In the genomic region with DNA sequence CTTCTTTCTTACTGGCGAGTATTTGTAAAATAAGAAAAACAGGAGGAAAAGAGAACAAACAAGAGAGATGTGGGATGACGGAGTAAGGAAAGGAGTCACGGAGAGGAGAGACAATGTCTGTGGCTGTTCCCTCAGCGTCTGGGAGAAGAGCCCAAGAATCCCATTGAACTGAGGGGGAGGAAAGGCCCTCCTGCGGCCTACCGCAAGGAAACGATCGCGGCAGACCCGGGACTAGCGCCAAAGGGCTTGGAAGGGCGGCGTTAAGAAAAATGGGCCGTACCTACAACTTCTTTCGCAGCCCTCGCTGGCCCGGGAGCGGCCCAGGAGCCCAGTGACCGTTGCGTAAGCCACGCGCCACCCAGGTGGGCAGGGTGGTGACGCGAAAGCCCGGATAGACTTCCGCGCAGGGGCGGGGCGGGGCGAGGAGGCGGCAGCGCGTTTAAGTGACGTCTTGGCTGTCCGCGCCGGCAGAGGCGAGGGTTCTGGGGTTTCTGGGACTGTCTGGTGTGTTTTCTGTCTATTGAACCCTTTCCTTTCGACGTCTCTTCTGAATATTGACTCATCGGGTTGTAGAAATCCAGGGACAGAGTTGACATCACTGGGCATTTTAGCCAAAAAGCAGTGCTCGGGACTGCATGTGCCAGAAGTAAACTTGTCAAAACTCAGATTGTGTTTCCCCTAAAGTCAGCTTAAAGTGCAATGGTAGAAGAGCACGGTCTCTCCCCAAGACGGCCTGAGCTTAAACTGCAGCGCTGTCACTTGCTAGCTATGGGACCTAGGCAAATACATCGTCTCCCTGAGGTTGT, we compare ENCODE assay signal across 1 cellular context.
A peak's percentile ranks its signal among the peaks of the same experiment; 100 is the strongest.
TF ChIP-seq lines count a peak whose summit lies in the region.

A gene with protein sequence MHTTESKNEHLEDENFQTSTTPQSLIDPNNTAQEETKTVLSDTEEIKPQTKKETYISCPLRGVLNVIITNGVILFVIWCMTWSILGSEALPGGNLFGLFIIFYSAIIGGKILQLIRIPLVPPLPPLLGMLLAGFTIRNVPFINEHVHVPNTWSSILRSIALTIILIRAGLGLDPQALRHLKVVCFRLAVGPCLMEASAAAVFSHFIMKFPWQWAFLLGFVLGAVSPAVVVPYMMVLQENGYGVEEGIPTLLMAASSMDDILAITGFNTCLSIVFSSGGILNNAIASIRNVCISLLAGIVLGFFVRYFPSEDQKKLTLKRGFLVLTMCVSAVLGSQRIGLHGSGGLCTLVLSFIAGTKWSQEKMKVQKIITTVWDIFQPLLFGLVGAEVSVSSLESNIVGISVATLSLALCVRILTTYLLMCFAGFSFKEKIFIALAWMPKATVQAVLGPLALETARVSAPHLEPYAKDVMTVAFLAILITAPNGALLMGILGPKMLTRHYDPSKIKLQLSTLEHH (minus strand): TSS at position 387 of the 806 bp plus-strand sequence. CDS start 27,994 bp downstream, outside the sequence.

TF ChIP-seq in HEK293, 187 proteins besides CTCF, POLR2A, EP300 and RAD21 (continued from another document and continues in another):
- TF ChIP-seq ZEB2 (tag by site-specific recombination; IDR thresholded peaks at IDR 0.05) (peak; percentile 91), SP2 (tag by site-specific recombination; IDR thresholded peaks at IDR 0.05) (peak; percentile 83), ZNF24 (tag by site-specific recombination; IDR thresholded peaks at IDR 0.05) (peak; percentile 35; the same call in 1 of the 2 replicates), WT1 (tag by site-specific recombination; IDR thresholded peaks at IDR 0.05) (no peak), ZNF423 (tag by site-specific recombination; IDR thresholded peaks at IDR 0.05) (no peak; the same call in 1 of the 2 replicates), ZNF529 (tag by site-specific recombination; IDR thresholded peaks at IDR 0.05; ENCODE audit: insufficient replicate concordance) (no peak), SCRT2 (tag by site-specific recombination; IDR thresholded peaks at IDR 0.05) (no peak), ZBTB17 (tag by site-specific recombination; IDR thresholded peaks at IDR 0.05) (peak; percentile 61), ZNF555 (tag by site-specific recombination; conservative IDR thresholded peaks at IDR 0.05) (no peak), ZNF561 (tag by site-specific recombination; IDR thresholded peaks at IDR 0.05; ENCODE audit: borderline replicate concordance) (peak; percentile 50; the same call in 1 of the 2 replicates), EGR2 (tag by site-specific recombination; IDR thresholded peaks at IDR 0.05; ENCODE audit: low read depth) (no peak), FEZF1 (tag by site-specific recombination; IDR thresholded peaks at IDR 0.05) (no peak), ZNF707 (tag by site-specific recombination; IDR thresholded peaks at IDR 0.05) (no peak), ZBTB20 (tag by site-specific recombination; IDR thresholded peaks at IDR 0.05) (peak; percentile 97), GLIS2 (tag by site-specific recombination; IDR thresholded peaks at IDR 0.05) (peak; percentile 58; the same call in 1 of the 2 replicates), ZXDB (tag by site-specific recombination; IDR thresholded peaks at IDR 0.05) (peak; percentile 96), ZNF266 (tag by site-specific recombination; IDR thresholded peaks at IDR 0.05; ENCODE audit: low read depth) (no peak), ZNF677 (tag by site-specific recombination; IDR thresholded peaks at IDR 0.05) (no peak), KLF8 (tag by site-specific recombination; IDR thresholded peaks at IDR 0.05) (peak; percentile 90), ZBTB8A (tag by site-specific recombination; IDR thresholded peaks at IDR 0.05) (peak; percentile 97), ZBTB48 (tag by site-specific recombination; IDR thresholded peaks at IDR 0.05) (0 out of 2 replicates have a peak, but pooled peaks have one; percentile 35), ZNF600 (tag by site-specific recombination; IDR thresholded peaks at IDR 0.05) (no peak), ZNF335 (tag by site-specific recombination; conservative IDR thresholded peaks at IDR 0.05) (peak; percentile 39), ZNF223 (tag by site-specific recombination; IDR thresholded peaks at IDR 0.05) (no peak), ZNF366 (tag by site-specific recombination; conservative IDR thresholded peaks at IDR 0.05) (peak; percentile 50), ZNF76 (tag by site-specific recombination; IDR thresholded peaks at IDR 0.05; ENCODE audit: borderline replicate concordance, low read depth) (peak; percentile 47; the same call in 1 of the 2 replicates), ZNF23 (tag by site-specific recombination; IDR thresholded peaks at IDR 0.05; ENCODE audit: borderline replicate concordance) (no peak), ZNF830 (tag by site-specific recombination; IDR thresholded peaks at IDR 0.05; ENCODE audit: low read depth) (no peak), ZNF610 (tag by site-specific recombination; IDR thresholded peaks at IDR 0.05; ENCODE audit: borderline replicate concordance) (peak; percentile 75; the same call in 1 of the 2 replicates)
- TF ChIP-seq, protein P1, sequence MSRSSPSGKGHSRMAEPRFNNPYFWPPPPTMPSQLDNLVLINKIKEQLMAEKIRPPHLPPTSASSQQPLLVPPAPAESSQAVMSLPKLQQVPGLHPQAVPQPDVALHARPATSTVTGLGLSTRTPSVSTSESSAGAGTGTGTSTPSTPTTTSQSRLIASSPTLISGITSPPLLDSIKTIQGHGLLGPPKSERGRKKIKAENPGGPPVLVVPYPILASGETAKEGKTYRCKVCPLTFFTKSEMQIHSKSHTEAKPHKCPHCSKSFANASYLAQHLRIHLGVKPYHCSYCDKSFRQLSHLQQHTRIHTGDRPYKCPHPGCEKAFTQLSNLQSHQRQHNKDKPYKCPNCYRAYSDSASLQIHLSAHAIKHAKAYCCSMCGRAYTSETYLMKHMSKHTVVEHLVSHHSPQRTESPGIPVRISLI (tag by site-specific recombination; IDR thresholded peaks at IDR 0.05): no peak
- TF ChIP-seq, protein P2, sequence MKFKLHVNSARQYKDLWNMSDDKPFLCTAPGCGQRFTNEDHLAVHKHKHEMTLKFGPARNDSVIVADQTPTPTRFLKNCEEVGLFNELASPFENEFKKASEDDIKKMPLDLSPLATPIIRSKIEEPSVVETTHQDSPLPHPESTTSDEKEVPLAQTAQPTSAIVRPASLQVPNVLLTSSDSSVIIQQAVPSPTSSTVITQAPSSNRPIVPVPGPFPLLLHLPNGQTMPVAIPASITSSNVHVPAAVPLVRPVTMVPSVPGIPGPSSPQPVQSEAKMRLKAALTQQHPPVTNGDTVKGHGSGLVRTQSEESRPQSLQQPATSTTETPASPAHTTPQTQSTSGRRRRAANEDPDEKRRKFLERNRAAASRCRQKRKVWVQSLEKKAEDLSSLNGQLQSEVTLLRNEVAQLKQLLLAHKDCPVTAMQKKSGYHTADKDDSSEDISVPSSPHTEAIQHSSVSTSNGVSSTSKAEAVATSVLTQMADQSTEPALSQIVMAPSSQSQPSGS (tag by site-specific recombination; IDR thresholded peaks at IDR 0.05; ENCODE audit: low read depth): peak; percentile 59; the same call in 1 of the 2 replicates
- TF ChIP-seq, protein P3, sequence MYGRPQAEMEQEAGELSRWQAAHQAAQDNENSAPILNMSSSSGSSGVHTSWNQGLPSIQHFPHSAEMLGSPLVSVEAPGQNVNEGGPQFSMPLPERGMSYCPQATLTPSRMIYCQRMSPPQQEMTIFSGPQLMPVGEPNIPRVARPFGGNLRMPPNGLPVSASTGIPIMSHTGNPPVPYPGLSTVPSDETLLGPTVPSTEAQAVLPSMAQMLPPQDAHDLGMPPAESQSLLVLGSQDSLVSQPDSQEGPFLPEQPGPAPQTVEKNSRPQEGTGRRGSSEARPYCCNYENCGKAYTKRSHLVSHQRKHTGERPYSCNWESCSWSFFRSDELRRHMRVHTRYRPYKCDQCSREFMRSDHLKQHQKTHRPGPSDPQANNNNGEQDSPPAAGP (tag by site-specific recombination; IDR thresholded peaks at IDR 0.05): 0 out of 2 replicates have a peak, but pooled peaks have one; percentile 31
- TF ChIP-seq, protein P4, sequence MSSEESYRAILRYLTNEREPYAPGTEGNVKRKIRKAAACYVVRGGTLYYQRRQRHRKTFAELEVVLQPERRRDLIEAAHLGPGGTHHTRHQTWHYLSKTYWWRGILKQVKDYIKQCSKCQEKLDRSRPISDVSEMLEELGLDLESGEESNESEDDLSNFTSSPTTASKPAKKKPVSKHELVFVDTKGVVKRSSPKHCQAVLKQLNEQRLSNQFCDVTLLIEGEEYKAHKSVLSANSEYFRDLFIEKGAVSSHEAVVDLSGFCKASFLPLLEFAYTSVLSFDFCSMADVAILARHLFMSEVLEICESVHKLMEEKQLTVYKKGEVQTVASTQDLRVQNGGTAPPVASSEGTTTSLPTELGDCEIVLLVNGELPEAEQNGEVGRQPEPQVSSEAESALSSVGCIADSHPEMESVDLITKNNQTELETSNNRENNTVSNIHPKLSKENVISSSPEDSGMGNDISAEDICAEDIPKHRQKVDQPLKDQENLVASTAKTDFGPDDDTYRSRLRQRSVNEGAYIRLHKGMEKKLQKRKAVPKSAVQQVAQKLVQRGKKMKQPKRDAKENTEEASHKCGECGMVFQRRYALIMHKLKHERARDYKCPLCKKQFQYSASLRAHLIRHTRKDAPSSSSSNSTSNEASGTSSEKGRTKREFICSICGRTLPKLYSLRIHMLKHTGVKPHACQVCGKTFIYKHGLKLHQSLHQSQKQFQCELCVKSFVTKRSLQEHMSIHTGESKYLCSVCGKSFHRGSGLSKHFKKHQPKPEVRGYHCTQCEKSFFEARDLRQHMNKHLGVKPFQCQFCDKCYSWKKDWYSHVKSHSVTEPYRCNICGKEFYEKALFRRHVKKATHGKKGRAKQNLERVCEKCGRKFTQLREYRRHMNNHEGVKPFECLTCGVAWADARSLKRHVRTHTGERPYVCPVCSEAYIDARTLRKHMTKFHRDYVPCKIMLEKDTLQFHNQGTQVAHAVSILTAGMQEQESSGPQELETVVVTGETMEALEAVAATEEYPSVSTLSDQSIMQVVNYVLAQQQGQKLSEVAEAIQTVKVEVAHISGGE (tag by site-specific recombination; conservative IDR thresholded peaks at IDR 0.05; ENCODE audit: low read depth): 0 out of 2 replicates have a peak, but pooled peaks have one; percentile 17
- TF ChIP-seq, protein P5, sequence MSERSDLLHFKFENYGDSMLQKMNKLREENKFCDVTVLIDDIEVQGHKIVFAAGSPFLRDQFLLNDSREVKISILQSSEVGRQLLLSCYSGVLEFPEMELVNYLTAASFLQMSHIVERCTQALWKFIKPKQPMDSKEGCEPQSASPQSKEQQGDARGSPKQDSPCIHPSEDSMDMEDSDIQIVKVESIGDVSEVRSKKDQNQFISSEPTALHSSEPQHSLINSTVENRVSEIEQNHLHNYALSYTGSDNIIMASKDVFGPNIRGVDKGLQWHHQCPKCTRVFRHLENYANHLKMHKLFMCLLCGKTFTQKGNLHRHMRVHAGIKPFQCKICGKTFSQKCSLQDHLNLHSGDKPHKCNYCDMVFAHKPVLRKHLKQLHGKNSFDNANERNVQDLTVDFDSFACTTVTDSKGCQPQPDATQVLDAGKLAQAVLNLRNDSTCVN (tag by site-specific recombination; optimal IDR thresholded peaks at IDR 0.05): peak; percentile 65
- TF ChIP-seq, protein P6, sequence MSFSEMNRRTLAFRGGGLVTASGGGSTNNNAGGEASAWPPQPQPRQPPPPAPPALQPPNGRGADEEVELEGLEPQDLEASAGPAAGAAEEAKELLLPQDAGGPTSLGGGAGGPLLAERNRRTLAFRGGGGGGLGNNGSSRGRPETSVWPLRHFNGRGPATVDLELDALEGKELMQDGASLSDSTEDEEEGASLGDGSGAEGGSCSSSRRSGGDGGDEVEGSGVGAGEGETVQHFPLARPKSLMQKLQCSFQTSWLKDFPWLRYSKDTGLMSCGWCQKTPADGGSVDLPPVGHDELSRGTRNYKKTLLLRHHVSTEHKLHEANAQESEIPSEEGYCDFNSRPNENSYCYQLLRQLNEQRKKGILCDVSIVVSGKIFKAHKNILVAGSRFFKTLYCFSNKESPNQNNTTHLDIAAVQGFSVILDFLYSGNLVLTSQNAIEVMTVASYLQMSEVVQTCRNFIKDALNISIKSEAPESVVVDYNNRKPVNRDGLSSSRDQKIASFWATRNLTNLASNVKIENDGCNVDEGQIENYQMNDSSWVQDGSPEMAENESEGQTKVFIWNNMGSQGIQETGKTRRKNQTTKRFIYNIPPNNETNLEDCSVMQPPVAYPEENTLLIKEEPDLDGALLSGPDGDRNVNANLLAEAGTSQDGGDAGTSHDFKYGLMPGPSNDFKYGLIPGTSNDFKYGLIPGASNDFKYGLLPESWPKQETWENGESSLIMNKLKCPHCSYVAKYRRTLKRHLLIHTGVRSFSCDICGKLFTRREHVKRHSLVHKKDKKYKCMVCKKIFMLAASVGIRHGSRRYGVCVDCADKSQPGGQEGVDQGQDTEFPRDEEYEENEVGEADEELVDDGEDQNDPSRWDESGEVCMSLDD (tag by site-specific recombination; IDR thresholded peaks at IDR 0.05): no peak
- TF ChIP-seq, protein P7, sequence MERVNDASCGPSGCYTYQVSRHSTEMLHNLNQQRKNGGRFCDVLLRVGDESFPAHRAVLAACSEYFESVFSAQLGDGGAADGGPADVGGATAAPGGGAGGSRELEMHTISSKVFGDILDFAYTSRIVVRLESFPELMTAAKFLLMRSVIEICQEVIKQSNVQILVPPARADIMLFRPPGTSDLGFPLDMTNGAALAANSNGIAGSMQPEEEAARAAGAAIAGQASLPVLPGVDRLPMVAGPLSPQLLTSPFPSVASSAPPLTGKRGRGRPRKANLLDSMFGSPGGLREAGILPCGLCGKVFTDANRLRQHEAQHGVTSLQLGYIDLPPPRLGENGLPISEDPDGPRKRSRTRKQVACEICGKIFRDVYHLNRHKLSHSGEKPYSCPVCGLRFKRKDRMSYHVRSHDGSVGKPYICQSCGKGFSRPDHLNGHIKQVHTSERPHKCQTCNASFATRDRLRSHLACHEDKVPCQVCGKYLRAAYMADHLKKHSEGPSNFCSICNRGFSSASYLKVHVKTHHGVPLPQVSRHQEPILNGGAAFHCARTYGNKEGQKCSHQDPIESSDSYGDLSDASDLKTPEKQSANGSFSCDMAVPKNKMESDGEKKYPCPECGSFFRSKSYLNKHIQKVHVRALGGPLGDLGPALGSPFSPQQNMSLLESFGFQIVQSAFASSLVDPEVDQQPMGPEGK (tag by site-specific recombination; IDR thresholded peaks at IDR 0.05): peak; percentile 53; the same call in 1 of the 2 replicates
- TF ChIP-seq, protein P8, sequence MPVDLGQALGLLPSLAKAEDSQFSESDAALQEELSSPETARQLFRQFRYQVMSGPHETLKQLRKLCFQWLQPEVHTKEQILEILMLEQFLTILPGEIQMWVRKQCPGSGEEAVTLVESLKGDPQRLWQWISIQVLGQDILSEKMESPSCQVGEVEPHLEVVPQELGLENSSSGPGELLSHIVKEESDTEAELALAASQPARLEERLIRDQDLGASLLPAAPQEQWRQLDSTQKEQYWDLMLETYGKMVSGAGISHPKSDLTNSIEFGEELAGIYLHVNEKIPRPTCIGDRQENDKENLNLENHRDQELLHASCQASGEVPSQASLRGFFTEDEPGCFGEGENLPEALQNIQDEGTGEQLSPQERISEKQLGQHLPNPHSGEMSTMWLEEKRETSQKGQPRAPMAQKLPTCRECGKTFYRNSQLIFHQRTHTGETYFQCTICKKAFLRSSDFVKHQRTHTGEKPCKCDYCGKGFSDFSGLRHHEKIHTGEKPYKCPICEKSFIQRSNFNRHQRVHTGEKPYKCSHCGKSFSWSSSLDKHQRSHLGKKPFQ (tag by site-specific recombination; IDR thresholded peaks at IDR 0.05): no peak
- TF ChIP-seq, protein P9, sequence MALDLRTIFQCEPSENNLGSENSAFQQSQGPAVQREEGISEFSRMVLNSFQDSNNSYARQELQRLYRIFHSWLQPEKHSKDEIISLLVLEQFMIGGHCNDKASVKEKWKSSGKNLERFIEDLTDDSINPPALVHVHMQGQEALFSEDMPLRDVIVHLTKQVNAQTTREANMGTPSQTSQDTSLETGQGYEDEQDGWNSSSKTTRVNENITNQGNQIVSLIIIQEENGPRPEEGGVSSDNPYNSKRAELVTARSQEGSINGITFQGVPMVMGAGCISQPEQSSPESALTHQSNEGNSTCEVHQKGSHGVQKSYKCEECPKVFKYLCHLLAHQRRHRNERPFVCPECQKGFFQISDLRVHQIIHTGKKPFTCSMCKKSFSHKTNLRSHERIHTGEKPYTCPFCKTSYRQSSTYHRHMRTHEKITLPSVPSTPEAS (tag by site-specific recombination; IDR thresholded peaks at IDR 0.05): no peak
